Comparison of ENCODE assay signal across 21 cellular contexts in genomic region chr12:108309674-108310312, GRCh38. TPM values are rescaled to one million over a fixed set of nuclear protein-coding genes. Genes with fewer than 3 reads are reported as not detected.
DNase-seq lines count a peak whose midpoint lies in the region; ATAC-seq, FAIRE-seq and TF ChIP-seq lines count a peak whose summit lies in the region.
"Had no signal": no experiment of that assay in that cellular context is flagged by ENCODE, and none has a peak within 500 bp of the region (broad histone marks: within the 10 kb centered on the region; RNA-seq: fewer than 3 reads in every experiment).

No MANE protein-coding gene starts in this region.

- H4K5ac ChIP-seq in H1 (ENCODE audit: insufficient read length, low read depth, low read length) = no peak overlapping the region

- H3K27ac Mint-ChIP-seq in natural killer cell = peak overlapping the region; percentile 91 to 98
- peak overlapping the region in 1 of 2 donors; percentile 66 for H3K27ac Mint-ChIP-seq in natural killer cell treated with Interleukin-12 subunit alpha and Interleukin-12 subunit beta and Interleukin-15 and Interleukin-18, amount 100 ng/mL, for 72 hours
- no peak overlapping the region for H3K27ac Mint-ChIP-seq in activated CD8-positive, alpha-beta memory T cell treated with anti-CD3 and anti-CD28 coated beads, Interleukin-2, amount 10 ng/mL, durations not matched to agents 7 days and 5 days

- no peak overlapping the region for H2BK120ac ChIP-seq in H1 (replicated peaks; ENCODE audit: low read depth, low read length)

- CTCF ChIA-PET in H1 (lab: Charles Lee; ENCODE audit: partially characterized antibody) = interaction anchor here (0.6 to 1.8 kb wide), 5 partner anchors 10 to 317 kb away, joined by 3 to 8 read pairs (median 4); no protein-coding TSS in a partner anchor
- CTCF ChIA-PET in activated CD8-positive, alpha-beta memory T cell treated with anti-CD3 and anti-CD28 coated beads, Interleukin-2, amount 10 ng/mL, durations not matched to agents 7 days and 5 days (lab: Charles Lee) = no interaction called here

- no peak for FAIRE-seq in H1 (lab: Jason Lieb, UNC)
- FAIRE-seq: A204.1, G401.6, HepG2 had no signal

- no peak for TF ChIP-seq RAD21 in H1 (IDR thresholded peaks at IDR 0.05 in 1 of 2, conservative IDR thresholded peaks at IDR 0.05 in 1 of 2; ENCODE audit: low read depth in 2 of 2, low read length in 2 of 2)

- no peak overlapping the region for H3K4me3 ChIP-seq in H1 (ENCODE audit: extremely low read depth in 1 of 4, insufficient read depth in 2 of 4, low read depth in 3 of 4, low read length in 4 of 4)
- H3K4me3 ChIP-seq: BLaER1, spleen had no signal

- H2AFZ ChIP-seq in H1 (ENCODE audit: low read length) = no peak overlapping the region

- no peaks in the 10 kb centered on the region for H3K9me3 ChIP-seq in H1 (ENCODE audit: insufficient read depth in 2 of 2, low read depth in 1 of 2, low read length in 1 of 2)
- H3K9me3 ChIP-seq: BLaER1, spleen had no signal

- no peak overlapping the region for H3K9ac ChIP-seq in H1 (replicated peaks in 1 of 4; ENCODE audit: extremely low read depth in 1 of 4, low read depth in 3 of 4, low read length in 3 of 4)
- H3K9ac ChIP-seq: BLaER1 had no signal

- H3K79me2 ChIP-seq in H1 (ENCODE audit: control insufficient read depth in 1 of 2, insufficient read depth in 2 of 2, low read length in 2 of 2) = no peaks in the 10 kb centered on the region

- H3K23me2 ChIP-seq in H1 (ENCODE audit: low read depth, low read length) = no peaks in the 10 kb centered on the region; the same call in 1 of the 2 replicates

- no peak overlapping the region for H3K14ac ChIP-seq in H1 (ENCODE audit: insufficient read length)

- no peak overlapping the region; the same call in 1 of the 2 replicates for H2BK20ac ChIP-seq in H1 (ENCODE audit: low read length)

- TF ChIP-seq EP300 in H1 (IDR thresholded peaks at IDR 0.05; ENCODE audit: borderline replicate concordance in 1 of 2, low read depth in 2 of 2, low read length in 2 of 2) = no peak

- no peak overlapping the region for H2BK15ac ChIP-seq in H1 (ENCODE audit: low read length)

- H2BK5ac ChIP-seq in H1 (ENCODE audit: low read depth, low read length) = peak overlapping the region; percentile 16; the same call in 1 of the 2 replicates

- H3K27me3 ChIP-seq in H1 (replicated peaks in 1 of 4; ENCODE audit: control insufficient read depth in 3 of 4, extremely low read depth in 1 of 4, insufficient read depth in 3 of 4, low read length in 3 of 4) = no peaks in the 10 kb centered on the region

- H4K20me1 ChIP-seq in H1 (replicated peaks in 1 of 2; ENCODE audit: control insufficient read depth in 1 of 2, insufficient read depth in 2 of 2, low read length in 2 of 2) = no peaks in the 10 kb centered on the region

- no peak for TF ChIP-seq POLR2A in H1 (IDR thresholded peaks at IDR 0.05; ENCODE audit: control extremely low read depth in 1 of 2, low read depth in 2 of 2, low read length in 2 of 2)

- TF ChIP-seq CTCF in natural killer cell (IDR thresholded peaks at IDR 0.05) (no peak), H1 (IDR thresholded peaks at IDR 0.05; ENCODE audit: control extremely low read depth in 1 of 3, insufficient read depth in 1 of 3, low read depth in 1 of 3, low read length in 3 of 3) (no peak)

- no peak overlapping the region for H4K8ac ChIP-seq in H1 (ENCODE audit: extremely low read depth, insufficient read depth, low read length)

- no peak overlapping the region for H3K27ac ChIP-seq in H1 (ENCODE audit: low read depth, low read length)
- H3K27ac ChIP-seq: BLaER1, spleen had no signal

- no peaks in the 10 kb centered on the region; the same call in 1 of the 2 replicates for H3K79me1 ChIP-seq in H1 (ENCODE audit: low read depth, low read length)

- H3K18ac ChIP-seq in H1 (ENCODE audit: extremely low read depth, low read length) = no peak overlapping the region

- H3K4ac ChIP-seq in H1 (replicated peaks; ENCODE audit: insufficient read length, low read depth, low read length) = no peak overlapping the region

- H3K9me3 Mint-ChIP-seq in natural killer cell = no peaks in the 10 kb centered on the region
- no peaks in the 10 kb centered on the region for H3K9me3 Mint-ChIP-seq in natural killer cell treated with Interleukin-12 subunit alpha and Interleukin-12 subunit beta and Interleukin-15 and Interleukin-18, amount 100 ng/mL, for 72 hours
- no peaks in the 10 kb centered on the region for H3K9me3 Mint-ChIP-seq in activated CD8-positive, alpha-beta memory T cell treated with anti-CD3 and anti-CD28 coated beads, Interleukin-2, amount 10 ng/mL, durations not matched to agents 7 days and 5 days (ENCODE audit: low read depth)

- H3K4me2 ChIP-seq in H1 (ENCODE audit: insufficient read depth in 1 of 2, low read depth in 2 of 2, low read length in 2 of 2) = no peak overlapping the region
- H3K4me2 ChIP-seq: BLaER1 had no signal

- peak overlapping the region; percentile 35; the same call in 1 of the 2 replicates for H2BK12ac ChIP-seq in H1 (ENCODE audit: low read depth, low read length)

- no peaks in the 10 kb centered on the region for H3K36me3 ChIP-seq in H1 (ENCODE audit: control insufficient read depth in 2 of 4, insufficient read depth in 4 of 4, low read length in 3 of 4)
- H3K36me3 ChIP-seq: BLaER1 had no signal

- intact Hi-C loops in natural killer cell (cut with micrococcal nuclease) = no loop called here

- 77% methylated on average over 2 of the region's 2 CpGs; no CpG with 5 or more reads in 1 of the 2 experiments for WGBS in H1 (ENCODE audit: extremely low coverage in 1 of 2, insufficient coverage in 1 of 2, insufficient read length in 1 of 2, insufficient replicate concordance in 2 of 2, low coverage in 1 of 2, low lambda C conversion rate in 2 of 2, missing lambda C conversion rate in 1 of 2), 2 experiments

- peak overlapping the region; percentile 79 for H4K91ac ChIP-seq in H1 (replicated peaks; ENCODE audit: insufficient read length, low read length)

- peak overlapping the region; percentile 28 for H3K4me3 Mint-ChIP-seq in natural killer cell
- H3K4me3 Mint-ChIP-seq in natural killer cell treated with Interleukin-12 subunit alpha and Interleukin-12 subunit beta and Interleukin-15 and Interleukin-18, amount 100 ng/mL, for 72 hours = no peak overlapping the region
- H3K4me3 Mint-ChIP-seq in activated CD8-positive, alpha-beta memory T cell treated with anti-CD3 and anti-CD28 coated beads, Interleukin-2, amount 10 ng/mL, durations not matched to agents 7 days and 5 days = no peak overlapping the region

- no peaks in the 10 kb centered on the region for H3K27me3 Mint-ChIP-seq in natural killer cell (ENCODE audit: low read depth in 2 of 2)
- no peaks in the 10 kb centered on the region for H3K27me3 Mint-ChIP-seq in natural killer cell treated with Interleukin-12 subunit alpha and Interleukin-12 subunit beta and Interleukin-15 and Interleukin-18, amount 100 ng/mL, for 72 hours
- peaks cover 2% of the 10 kb centered on the region for H3K27me3 Mint-ChIP-seq in activated CD8-positive, alpha-beta memory T cell treated with anti-CD3 and anti-CD28 coated beads, Interleukin-2, amount 10 ng/mL, durations not matched to agents 7 days and 5 days

- no peak overlapping the region for H3K23ac ChIP-seq in H1 (ENCODE audit: insufficient read length)

- H3K36me3 Mint-ChIP-seq in natural killer cell = no peaks in the 10 kb centered on the region
- H3K36me3 Mint-ChIP-seq in natural killer cell treated with Interleukin-12 subunit alpha and Interleukin-12 subunit beta and Interleukin-15 and Interleukin-18, amount 100 ng/mL, for 72 hours = no peaks in the 10 kb centered on the region
- no peaks in the 10 kb centered on the region for H3K36me3 Mint-ChIP-seq in activated CD8-positive, alpha-beta memory T cell treated with anti-CD3 and anti-CD28 coated beads, Interleukin-2, amount 10 ng/mL, durations not matched to agents 7 days and 5 days

- ATAC-seq in natural killer cell = no peak
- ATAC-seq in natural killer cell treated with Interleukin-12 subunit alpha and Interleukin-12 subunit beta and Interleukin-15 and Interleukin-18, amount 100 ng/mL, for 72 hours = no peak
- no peak for ATAC-seq in activated CD8-positive, alpha-beta memory T cell treated with anti-CD3 and anti-CD28 coated beads, Interleukin-2, amount 10 ng/mL, durations not matched to agents 7 days and 5 days
- ATAC-seq: HepG2, left lobe of liver had no signal

- DNase-seq in natural killer cell (no peak), MV-4-11 (lab: John Stamatoyannopoulos, UW) (peak; percentile 75), H1 (ENCODE audit: low read depth in 1 of 2, low spot score in 2 of 2) (no peak), T1000 (lab: John Stamatoyannopoulos, UW) (no peak), NCI-H226 (no peak), RKO (ENCODE audit: low spot score) (no peak)
- DNase-seq in natural killer cell treated with Interleukin-12 subunit alpha and Interleukin-12 subunit beta and Interleukin-15 and Interleukin-18, amount 100 ng/mL, for 72 hours (ENCODE audit: low spot score) = no peak
- no peak for DNase-seq in activated CD8-positive, alpha-beta memory T cell treated with anti-CD3 and anti-CD28 coated beads, Interleukin-2, amount 10 ng/mL, durations not matched to agents 7 days and 5 days
- DNase-seq: central memory CD4-positive, alpha-beta T cell; DMS 273 treated with DMSO at 0.1 percent for 48 hours; GOT3; midbrain; NCI-H1694; Right ventricle myocardium superior; spleen; T-helper 1 cell had no signal

- POLR2A ChIA-PET in H1 (lab: Charles Lee; ENCODE audit: partially characterized antibody) = interaction anchor here (0.5 kb wide), 1 partner anchor 180 kb away, joined by 3 read pairs; no protein-coding TSS in a partner anchor

- no peak overlapping the region for H3K56ac ChIP-seq in H1 (replicated peaks; ENCODE audit: insufficient read length, low read depth, low read length)

- H3K4me1 ChIP-seq in H1 (replicated peaks in 1 of 4; ENCODE audit: control insufficient read depth in 3 of 4, insufficient read depth in 4 of 4, low read length in 3 of 4) = peaks cover under 1 to 3% (median under 1%) of the 10 kb centered on the region in 4 experiments; a peak in 4 of 7 replicates

- no peak overlapping the region; the same call in 1 of the 2 replicates for H2AK5ac ChIP-seq in H1 (ENCODE audit: low read depth, low read length)

- H3K4me1 Mint-ChIP-seq in natural killer cell = peaks cover 80 to 89% of the 10 kb centered on the region in 2 donors
- peaks cover 64 to 77% of the 10 kb centered on the region in 2 donors for H3K4me1 Mint-ChIP-seq in natural killer cell treated with Interleukin-12 subunit alpha and Interleukin-12 subunit beta and Interleukin-15 and Interleukin-18, amount 100 ng/mL, for 72 hours (ENCODE audit: low read depth in 2 of 2)
- H3K4me1 Mint-ChIP-seq in activated CD8-positive, alpha-beta memory T cell treated with anti-CD3 and anti-CD28 coated beads, Interleukin-2, amount 10 ng/mL, durations not matched to agents 7 days and 5 days = peaks cover 35% of the 10 kb centered on the region

RNA-seq across cellular contexts. Expression of gene CMKLR1, which starts 29.3 kb away (rescaled TPM):
- 10 to 100 TPM; 40.7 to 99.1 (median 63.2) TPM for total RNA-seq in natural killer cell
- total RNA-seq in natural killer cell treated with Interleukin-12 subunit alpha and Interleukin-12 subunit beta and Interleukin-15 and Interleukin-18, amount 100 ng/mL, for 72 hours = 1 to 10 TPM in 1 of 2 donors, under 1 TPM in 1; 0.26 to 1.1 TPM
- 1.7 and 2.1 TPM in 2 replicates for total RNA-seq in H1 (2021; fragmentation: NEBNext Ultra II Directional; extraction: Animal tissue kit (Norgen Biotek cat#: 25700))
- 2.8 and 2.9 TPM in 2 replicates for polyA plus RNA-seq in H1 (2011; rRNA removed)
- 1.3 TPM for polyA plus RNA-seq in H1 (2011; cell fraction: cytosol; rRNA removed)
- 1.8 TPM for polyA plus RNA-seq in H1 (2011; cell fraction: nucleus; rRNA removed)
- polyA plus RNA-seq in H1 (2012, experiment 1 of 2) = 0.69 to 2.0 TPM (median 1.2 TPM) in 4 replicates
- 0.59 TPM for polyA plus RNA-seq in H1 (2012, experiment 2 of 2)
- polyA plus RNA-seq in H1 (2013, experiment 1 of 2) = 1.4 TPM
- polyA plus RNA-seq in H1 (2013, experiment 2 of 2) = 1.7 TPM
- 10.8 and 12.2 TPM in 2 replicates for polyA minus RNA-seq in H1 (2011; rRNA and poly(A)+ RNA removed)
- polyA minus RNA-seq in H1 (2011; cell fraction: cytosol; rRNA and poly(A)+ RNA removed) = 0.81 TPM
- polyA minus RNA-seq in H1 (2011; cell fraction: nucleus; rRNA and poly(A)+ RNA removed) = 1.7 TPM
- total RNA-seq in activated CD8-positive, alpha-beta memory T cell treated with anti-CD3 and anti-CD28 coated beads, Interleukin-2, amount 10 ng/mL, durations not matched to agents 7 days and 5 days = not detected
- total RNA-seq: HepG2 had no signal
- polyA plus RNA-seq: HepG2 had no signal

Comparison
In these comparisons a context has a peak if more than half of its experiments do, and no peak if none do; other contexts are left out.
1. RNA of gene CMKLR1, which starts 29.3 kb away (total RNA-seq): 40.7 to 99.1 TPM in natural killer cell; 1.7 to 2.1 TPM in H1, 0.26 to 1.1 TPM in natural killer cell treated with Interleukin-12 subunit alpha and Interleukin-12 subunit beta and Interleukin-15 and Interleukin-18, amount 100 ng/mL, for 72 hours and not detected in activated CD8-positive, alpha-beta memory T cell treated with anti-CD3 and anti-CD28 coated beads, Interleukin-2, amount 10 ng/mL, durations not matched to agents 7 days and 5 days; every median in the first group is over 10 times any median in the second.